In genomic region chr19:51246153-51246552, GRCh38 we compare ENCODE assay signal across 23 cellular contexts. TPM values are rescaled to one million over a fixed set of nuclear protein-coding genes. Genes with fewer than 3 reads are reported as not detected.
DNase-seq lines count a peak whose midpoint lies in the region; ATAC-seq, FAIRE-seq and TF ChIP-seq lines count a peak whose summit lies in the region.
"Had no signal": no experiment of that assay in that cellular context is flagged by ENCODE, and none has a peak within 500 bp of the region (broad histone marks: within the 10 kb centered on the region; RNA-seq: fewer than 3 reads in every experiment).

No MANE protein-coding gene starts in this region.

- no peaks in the 10 kb centered on the region for H3K27me3 Mint-ChIP-seq in activated CD4-positive, alpha-beta T cell treated with anti-CD3 and anti-CD28 coated beads, Interleukin-2, amount 10 ng/mL, durations not matched to agents 24 days and 14 days
- H3K27me3 Mint-ChIP-seq in astrocyte (ENCODE audit: low read depth, unreplicated experiment), result peaks cover 2% of the 10 kb centered on the region
- H3K27me3 Mint-ChIP-seq in naive thymus-derived CD4-positive, alpha-beta T cell, result peaks cover 14 to 32% (median 16%) of the 10 kb centered on the region in 5 donors

- H3K9ac ChIP-seq in astrocyte (ENCODE audit: low read length), result no peak overlapping the region
- H3K9ac ChIP-seq: GM23248, SK-N-SH had no signal

- no peak for TF ChIP-seq CTCF in astrocyte (IDR thresholded peaks at IDR 0.05; ENCODE audit: insufficient read depth, low read depth, low read length)

- H3K79me2 ChIP-seq in astrocyte (ENCODE audit: insufficient read depth, low read length), result no peaks in the 10 kb centered on the region

- H4K20me1 ChIP-seq in astrocyte (ENCODE audit: insufficient read depth, low read length), result no peaks in the 10 kb centered on the region

- H3K27ac Mint-ChIP-seq in activated CD4-positive, alpha-beta T cell treated with anti-CD3 and anti-CD28 coated beads, Interleukin-2, amount 10 ng/mL, durations not matched to agents 24 days and 14 days, result peak overlapping the region; percentile 14
- H3K27ac Mint-ChIP-seq in astrocyte (ENCODE audit: unreplicated experiment), result peak overlapping the region; percentile 16
- H3K27ac Mint-ChIP-seq in naive thymus-derived CD4-positive, alpha-beta T cell, result no peak overlapping the region

- H2AFZ ChIP-seq in astrocyte (ENCODE audit: low read depth, low read length), result no peak overlapping the region
- H2AFZ ChIP-seq: GM23248 had no signal

- H3K9me3 ChIP-seq in astrocyte (ENCODE audit: insufficient read depth, low read depth, low read length) (peaks cover 5% of the 10 kb centered on the region), SJCRH30 (replicated peaks) (no peaks in the 10 kb centered on the region)
- H3K9me3 ChIP-seq in naive thymus-derived CD4-positive, alpha-beta T cell (ENCODE audit: control insufficient read depth in 2 of 3, low read length in 3 of 3), result no peaks in the 10 kb centered on the region
- H3K9me3 ChIP-seq: SK-N-SH, upper lobe of left lung had no signal

- H3K36me3 Mint-ChIP-seq in activated CD4-positive, alpha-beta T cell treated with anti-CD3 and anti-CD28 coated beads, Interleukin-2, amount 10 ng/mL, durations not matched to agents 24 days and 14 days (ENCODE audit: low read depth), result no peaks in the 10 kb centered on the region
- H3K36me3 Mint-ChIP-seq in astrocyte (ENCODE audit: low read depth, unreplicated experiment), result no peaks in the 10 kb centered on the region
- H3K36me3 Mint-ChIP-seq in naive thymus-derived CD4-positive, alpha-beta T cell, result peaks cover 0 to 7% (median 0%) of the 10 kb centered on the region in 5 donors

- H3K36me3 ChIP-seq in astrocyte (ENCODE audit: insufficient read depth, low read length), result no peaks in the 10 kb centered on the region
- no peaks in the 10 kb centered on the region for H3K36me3 ChIP-seq in naive thymus-derived CD4-positive, alpha-beta T cell (ENCODE audit: control insufficient read depth in 2 of 3, insufficient read depth in 3 of 3, low read length in 3 of 3)
- H3K36me3 ChIP-seq in SJCRH30, result no peaks in the 10 kb centered on the region
- H3K36me3 ChIP-seq: cardiac muscle cell, upper lobe of left lung had no signal

- no peaks in the 10 kb centered on the region for H3K9me3 Mint-ChIP-seq in activated CD4-positive, alpha-beta T cell treated with anti-CD3 and anti-CD28 coated beads, Interleukin-2, amount 10 ng/mL, durations not matched to agents 24 days and 14 days
- H3K9me3 Mint-ChIP-seq in astrocyte (ENCODE audit: unreplicated experiment), result peaks cover 8% of the 10 kb centered on the region
- peaks cover 0 to 7% (median 0%) of the 10 kb centered on the region in 11 donors for H3K9me3 Mint-ChIP-seq in naive thymus-derived CD4-positive, alpha-beta T cell

- no peaks in the 10 kb centered on the region for H3K27me3 ChIP-seq in astrocyte (ENCODE audit: insufficient read depth, low read length)
- no peaks in the 10 kb centered on the region for H3K27me3 ChIP-seq in naive thymus-derived CD4-positive, alpha-beta T cell (ENCODE audit: control insufficient read depth in 2 of 2, insufficient read depth in 2 of 2, low read length in 2 of 2)
- no peaks in the 10 kb centered on the region for H3K27me3 ChIP-seq in SJCRH30
- H3K27me3 ChIP-seq: cardiac muscle cell, upper lobe of left lung had no signal

- intact Hi-C loops in activated CD4-positive, alpha-beta T cell treated with anti-CD3 and anti-CD28 coated beads, Interleukin-2, amount 10 ng/mL, durations not matched to agents 24 days and 14 days (cut with micrococcal nuclease), result no loop called here
- intact Hi-C loops in naive thymus-derived CD4-positive, alpha-beta T cell (cut with micrococcal nuclease), result no loop called here
- intact Hi-C loops in posterior vena cava (cut with DNase I), result no loop called here

- peak overlapping the region; percentile 25 for H3K4me3 Mint-ChIP-seq in activated CD4-positive, alpha-beta T cell treated with anti-CD3 and anti-CD28 coated beads, Interleukin-2, amount 10 ng/mL, durations not matched to agents 24 days and 14 days
- no peak overlapping the region for H3K4me3 Mint-ChIP-seq in astrocyte (ENCODE audit: unreplicated experiment)
- peak overlapping the region in 2 of 10 donors; percentile 13 to 68 for H3K4me3 Mint-ChIP-seq in naive thymus-derived CD4-positive, alpha-beta T cell

- H3K4me2 ChIP-seq in astrocyte (ENCODE audit: low read length), result no peak overlapping the region

- H3K27ac ChIP-seq in astrocyte (ENCODE audit: low read depth, low read length) (no peak overlapping the region), SJCRH30 (no peak overlapping the region)
- no peak overlapping the region for H3K27ac ChIP-seq in naive thymus-derived CD4-positive, alpha-beta T cell (ENCODE audit: low read depth, low read length)
- H3K27ac ChIP-seq: cardiac muscle cell, GM23248, upper lobe of left lung had no signal

- no peak for FAIRE-seq in astrocyte (lab: Jason Lieb, UNC)
- FAIRE-seq: A204.1 had no signal

- H3K4me3 ChIP-seq in astrocyte (ENCODE audit: insufficient read depth, low read depth, low read length), result no peak overlapping the region
- no peak overlapping the region for H3K4me3 ChIP-seq in naive thymus-derived CD4-positive, alpha-beta T cell (ENCODE audit: low read length)
- H3K4me3 ChIP-seq in SJCRH30, result no peak overlapping the region
- H3K4me3 ChIP-seq: cardiac muscle cell, GM23248, upper lobe of left lung had no signal

- H3K4me1 ChIP-seq in astrocyte (ENCODE audit: insufficient read depth, low read length) (no peaks in the 10 kb centered on the region), SJCRH30 (no peaks in the 10 kb centered on the region)
- no peaks in the 10 kb centered on the region for H3K4me1 ChIP-seq in naive thymus-derived CD4-positive, alpha-beta T cell (ENCODE audit: control insufficient read depth in 2 of 2, insufficient read depth in 2 of 2, low read length in 2 of 2)
- H3K4me1 ChIP-seq: upper lobe of left lung had no signal

- POLR2A ChIA-PET in naive thymus-derived CD4-positive, alpha-beta T cell (lab: Charles Lee), result no interaction called here

- peaks cover 31% of the 10 kb centered on the region for H3K4me1 Mint-ChIP-seq in activated CD4-positive, alpha-beta T cell treated with anti-CD3 and anti-CD28 coated beads, Interleukin-2, amount 10 ng/mL, durations not matched to agents 24 days and 14 days
- peaks cover 4% of the 10 kb centered on the region for H3K4me1 Mint-ChIP-seq in astrocyte (ENCODE audit: low read depth, unreplicated experiment)
- H3K4me1 Mint-ChIP-seq in naive thymus-derived CD4-positive, alpha-beta T cell, result peaks cover 0 to 42% (median 9%) of the 10 kb centered on the region in 7 donors

- peak; percentile 65 for DNase-seq in activated CD4-positive, alpha-beta T cell treated with anti-CD3 and anti-CD28 coated beads, Interleukin-2, amount 10 ng/mL, durations not matched to agents 24 days and 14 days
- DNase-seq in activated CD4-positive, alpha-beta T cell treated with anti-CD3 and anti-CD28 coated beads for 4 hours, result no peak
- peak; percentile 61 to 91 for DNase-seq in NOMO-1 (lab: John Stamatoyannopoulos, UW; ENCODE audit: unreplicated experiment in 2 of 2)
- DNase-seq in astrocyte (ENCODE audit: low read depth), result no peak
- DNase-seq in naive thymus-derived CD4-positive, alpha-beta T cell, result no peak
- no peak for DNase-seq in NCI-H774 (lab: John Stamatoyannopoulos, UW)
- DNase-seq in SJCRH30, result no peak
- no peak for DNase-seq in posterior vena cava (ENCODE audit: low spot score)
- DNase-seq: activated CD4-positive, alpha-beta T cell treated with anti-CD3 and anti-CD28 coated beads, Interleukin-2, amount 50 U/mL, for 1 hour; activated gamma-delta T cell treated with Interleukin-2 at 50 U/mL for 16 hours; DMS153; erythroblast; GM23248; hippocampal formation; mesendoderm; NCI-H1436 treated with DMSO at 0.1 percent for 48 hours; NCI-H526; posterior cingulate gyrus; SK-N-SH; stimulated activated CD8-positive, alpha-beta memory T cell treated with anti-CD3 and anti-CD28 coated beads, Interleukin-4, amount 100 ng/mL, for 48 hours; upper lobe of left lung had no signal

- peak; percentile 61 for ATAC-seq in naive thymus-derived CD4-positive, alpha-beta T cell

- CTCF ChIA-PET in naive thymus-derived CD4-positive, alpha-beta T cell (lab: Charles Lee), result no interaction called here

RNA-seq across cellular contexts. Expression of gene SIGLECL1, which starts 4.7 kb away (rescaled TPM):
- total RNA-seq in activated CD4-positive, alpha-beta T cell treated with anti-CD3 and anti-CD28 coated beads, Interleukin-2, amount 10 ng/mL, durations not matched to agents 24 days and 14 days, result not detected in 2 replicates
- total RNA-seq in astrocyte (not detected in 2 replicates), posterior vena cava (not detected)
- not detected for total RNA-seq in naive thymus-derived CD4-positive, alpha-beta T cell
- polyA plus RNA-seq in naive thymus-derived CD4-positive, alpha-beta T cell, result not detected
- total RNA-seq in SJCRH30 (2014; rRNA removed; shearing (Covaris generic)), result not detected in 2 replicates
- total RNA-seq: cardiac muscle cell, GM23248, upper lobe of left lung had no signal
- polyA plus RNA-seq: cardiac muscle cell, GM23248, SK-N-SH had no signal

RNA-seq across cellular contexts. Expression of gene CD33, which starts 21.3 kb away (rescaled TPM):
- total RNA-seq in activated CD4-positive, alpha-beta T cell treated with anti-CD3 and anti-CD28 coated beads, Interleukin-2, amount 10 ng/mL, durations not matched to agents 24 days and 14 days, result 6.5 and 8.7 TPM in 2 replicates
- total RNA-seq in astrocyte, result not detected in 2 replicates
- total RNA-seq in naive thymus-derived CD4-positive, alpha-beta T cell, result 10 to 100 TPM in 2 of 5 experiments, 1 to 10 TPM in 1, under 1 TPM in 2; 0.51 to 59.2 (median 5.0) TPM
- not detected for polyA plus RNA-seq in naive thymus-derived CD4-positive, alpha-beta T cell
- total RNA-seq in SJCRH30 (2014; rRNA removed; shearing (Covaris generic)), result 0.35 and 0.89 TPM in 2 replicates
- 10 to 100 TPM in 1 of 2 donors, 1 to 10 TPM in 1; 10.0 to 17.4 TPM for total RNA-seq in posterior vena cava
- total RNA-seq: cardiac muscle cell, GM23248 had no signal
- polyA plus RNA-seq: cardiac muscle cell had no signal

Comparison
In these comparisons a context has a peak if more than half of its experiments do, and no peak if none do; other contexts are left out.
1. DNase-seq: peak in activated CD4-positive, alpha-beta T cell treated with anti-CD3 and anti-CD28 coated beads, Interleukin-2, amount 10 ng/mL, durations not matched to agents 24 days and 14 days (single experiment) and NOMO-1 (2 of 2); none in activated CD4-positive, alpha-beta T cell treated with anti-CD3 and anti-CD28 coated beads for 4 hours (0 of 2), astrocyte (single experiment), naive thymus-derived CD4-positive, alpha-beta T cell (0 of 9), NCI-H774 (single experiment), SJCRH30 (0 of 2) and posterior vena cava (single experiment).
2. H3K27ac Mint-ChIP-seq: peak in activated CD4-positive, alpha-beta T cell treated with anti-CD3 and anti-CD28 coated beads, Interleukin-2, amount 10 ng/mL, durations not matched to agents 24 days and 14 days (single experiment) and astrocyte (single experiment); none in naive thymus-derived CD4-positive, alpha-beta T cell (0 of 9).